In the genomic region with DNA sequence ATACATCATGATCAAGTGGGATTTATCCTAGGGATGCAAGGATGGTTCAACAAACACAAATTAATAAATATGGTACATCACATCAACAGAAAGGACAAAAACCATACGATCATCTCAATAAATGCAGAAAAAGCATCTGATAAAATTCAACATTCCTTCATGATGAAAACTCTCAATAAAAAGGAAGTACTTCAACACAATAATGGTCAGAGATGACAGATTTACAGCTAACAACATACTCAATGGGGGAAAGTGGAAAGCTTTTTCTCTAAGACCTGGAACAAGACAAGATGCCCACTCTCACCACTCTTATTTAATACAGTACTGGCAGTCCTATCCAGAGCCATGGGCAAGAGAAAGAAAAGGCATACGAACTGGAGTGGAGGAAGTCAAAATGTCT, we compare ENCODE assay signal across 11 cellular contexts.
"Had no signal": no experiment of that assay in that cellular context is flagged by ENCODE, and none has a peak within 500 bp of the region (broad histone marks: within the 10 kb centered on the region; RNA-seq: fewer than 3 reads in every experiment).

No MANE protein-coding gene starts in this region.

- H2AFZ ChIP-seq: GM23248, GM23338 had no signal

- ATAC-seq: GM23338, HCT116 had no signal

- H3K9ac ChIP-seq: GM23248 had no signal

- H3K4me3 ChIP-seq: GM23248, GM23338, HAP-1 had no signal

- H3K4me2 ChIP-seq: GM23338 had no signal

- H3K36me3 ChIP-seq: HAP-1 had no signal

- FAIRE-seq: H1, H54 had no signal

- DNase-seq: GM23248, GOT3, H7, H9, HCEC 1CT, HFFc6 had no signal

- H3K4me1 ChIP-seq: HAP-1 had no signal

- H3K9me3 ChIP-seq: HAP-1 had no signal

- H3K27ac ChIP-seq: GM23248 had no signal
